16 cellular contexts compared by ENCODE assay signal in genomic region chr20:51373713-51374481, GRCh38.
DNase-seq lines count a peak whose midpoint lies in the region; ATAC-seq and TF ChIP-seq lines count a peak whose summit lies in the region.
"Had no signal": no experiment of that assay in that cellular context is flagged by ENCODE, and none has a peak within 500 bp of the region (broad histone marks: within the 10 kb centered on the region; RNA-seq: fewer than 3 reads in every experiment).

No MANE protein-coding gene starts in this region.

- H3K9me3 Mint-ChIP-seq in mesothelial cell of epicardium = no peaks in the 10 kb centered on the region
- H3K9me3 Mint-ChIP-seq in progenitor cell of endocrine pancreas (ENCODE audit: low read depth) = no peaks in the 10 kb centered on the region
- no peaks in the 10 kb centered on the region for H3K9me3 Mint-ChIP-seq in activated CD8-positive, alpha-beta memory T cell treated with anti-CD3 and anti-CD28 coated beads, Interleukin-2, amount 10 ng/mL, durations not matched to agents 7 days and 5 days (ENCODE audit: low read depth)
- H3K9me3 Mint-ChIP-seq: stimulated activated naive B cell treated with anti-CD40 and anti-IgM and Interleukin-4, amounts not matched to agents 10 μg/mL and 1 μg/mL and 100 μg/mL, for 72 hours had no signal

- H3K4me3 ChIP-seq in adrenal gland = no peak overlapping the region
- H3K4me3 ChIP-seq in gastroesophageal sphincter = no peak overlapping the region
- H3K4me3 ChIP-seq: prostate gland had no signal

- CTCF ChIA-PET in activated CD8-positive, alpha-beta memory T cell treated with anti-CD3 and anti-CD28 coated beads, Interleukin-2, amount 10 ng/mL, durations not matched to agents 7 days and 5 days (lab: Charles Lee) = interaction anchor here (1.5 to 3.7 kb wide), 4 partner anchors 12 to 592 kb away, joined by 4 to 46 read pairs (median 14); no protein-coding TSS in a partner anchor

- H3K27ac ChIP-seq in adrenal gland (no peak overlapping the region), gastroesophageal sphincter (no peak overlapping the region)
- H3K27ac ChIP-seq: prostate gland had no signal

- TF ChIP-seq CTCF in adrenal gland (IDR thresholded peaks at IDR 0.05) = no peak
- no peak for TF ChIP-seq CTCF in gastroesophageal sphincter (IDR thresholded peaks at IDR 0.05)
- TF ChIP-seq CTCF in mesothelial cell of epicardium (IDR thresholded peaks at IDR 0.05; ENCODE audit: unreplicated experiment) = no peak
- TF ChIP-seq CTCF in progenitor cell of endocrine pancreas (IDR thresholded peaks at IDR 0.05; ENCODE audit: unreplicated experiment) = no peak

- H3K9me3 ChIP-seq in adrenal gland (replicated peaks in 1 of 3) (no peaks in the 10 kb centered on the region), gastroesophageal sphincter (no peaks in the 10 kb centered on the region)
- H3K9me3 ChIP-seq: prostate gland had no signal

- H3K27me3 Mint-ChIP-seq in mesothelial cell of epicardium (ENCODE audit: low read depth) (no peaks in the 10 kb centered on the region), progenitor cell of endocrine pancreas (peaks cover 4% of the 10 kb centered on the region)
- no peaks in the 10 kb centered on the region for H3K27me3 Mint-ChIP-seq in activated CD8-positive, alpha-beta memory T cell treated with anti-CD3 and anti-CD28 coated beads, Interleukin-2, amount 10 ng/mL, durations not matched to agents 7 days and 5 days

- H3K36me3 ChIP-seq in adrenal gland (replicated peaks in 1 of 2) = no peaks in the 10 kb centered on the region
- no peaks in the 10 kb centered on the region for H3K36me3 ChIP-seq in gastroesophageal sphincter
- H3K36me3 ChIP-seq: prostate gland had no signal

- TF ChIP-seq POLR2A in adrenal gland (IDR thresholded peaks at IDR 0.05) (no peak), gastroesophageal sphincter (IDR thresholded peaks at IDR 0.05) (no peak)

- H3K36me3 Mint-ChIP-seq in mesothelial cell of epicardium (no peaks in the 10 kb centered on the region), progenitor cell of endocrine pancreas (ENCODE audit: insufficient read depth) (no peaks in the 10 kb centered on the region)
- peaks cover 4% of the 10 kb centered on the region for H3K36me3 Mint-ChIP-seq in activated CD8-positive, alpha-beta memory T cell treated with anti-CD3 and anti-CD28 coated beads, Interleukin-2, amount 10 ng/mL, durations not matched to agents 7 days and 5 days

- H3K4me3 Mint-ChIP-seq in mesothelial cell of epicardium (no peak overlapping the region), progenitor cell of endocrine pancreas (ENCODE audit: low read depth) (no peak overlapping the region)
- H3K4me3 Mint-ChIP-seq in activated CD8-positive, alpha-beta memory T cell treated with anti-CD3 and anti-CD28 coated beads, Interleukin-2, amount 10 ng/mL, durations not matched to agents 7 days and 5 days = no peak overlapping the region
- H3K4me3 Mint-ChIP-seq: stimulated activated naive B cell treated with anti-CD40 and anti-IgM and Interleukin-4, amounts not matched to agents 10 μg/mL and 1 μg/mL and 100 μg/mL, for 72 hours had no signal

- 55 to 66% (median 62%) methylated on average over 11 to 12 of the region's 12 CpGs for WGBS in adrenal gland, 4 donors
- WGBS in gastroesophageal sphincter (ENCODE audit: low coverage in 1 of 2), 2 donors = 49 to 63% methylated on average over 4 to 8 of the region's 12 CpGs

- H3K27ac Mint-ChIP-seq in mesothelial cell of epicardium (peak overlapping the region; percentile 27), progenitor cell of endocrine pancreas (no peak overlapping the region)
- no peak overlapping the region for H3K27ac Mint-ChIP-seq in activated CD8-positive, alpha-beta memory T cell treated with anti-CD3 and anti-CD28 coated beads, Interleukin-2, amount 10 ng/mL, durations not matched to agents 7 days and 5 days

- H3K27me3 ChIP-seq in adrenal gland (no peaks in the 10 kb centered on the region), gastroesophageal sphincter (no peaks in the 10 kb centered on the region)

- H3K4me1 Mint-ChIP-seq in mesothelial cell of epicardium (peaks cover 19% of the 10 kb centered on the region), progenitor cell of endocrine pancreas (ENCODE audit: low read depth) (peaks cover 18% of the 10 kb centered on the region)
- H3K4me1 Mint-ChIP-seq in activated CD8-positive, alpha-beta memory T cell treated with anti-CD3 and anti-CD28 coated beads, Interleukin-2, amount 10 ng/mL, durations not matched to agents 7 days and 5 days = peaks cover 20% of the 10 kb centered on the region

- no peaks in the 10 kb centered on the region for H3K4me1 ChIP-seq in adrenal gland (replicated peaks in 1 of 2)
- peaks cover 0 to 9% (median 0%) of the 10 kb centered on the region in 3 donors for H3K4me1 ChIP-seq in gastroesophageal sphincter
- H3K4me1 ChIP-seq: prostate gland had no signal

- intact Hi-C loops in adrenal gland (cut with DNase I) = loop anchor here (5.0 kb wide), 1 partner anchor 223 kb away; no protein-coding TSS in a partner anchor

- ATAC-seq in gastroesophageal sphincter = peak; percentile 50
- ATAC-seq in activated CD8-positive, alpha-beta memory T cell treated with anti-CD3 and anti-CD28 coated beads, Interleukin-2, amount 10 ng/mL, durations not matched to agents 7 days and 5 days = no peak
- no peak for ATAC-seq in HG02763 (IDR thresholded peaks at IDR 0.05; ENCODE audit: unreplicated experiment)
- ATAC-seq: stimulated activated naive B cell treated with anti-CD40 and anti-IgM and Interleukin-4, amounts not matched to agents 10 μg/mL and 1 μg/mL and 100 μg/mL, for 72 hours had no signal

- TF ChIP-seq EP300 in gastroesophageal sphincter (IDR thresholded peaks at IDR 0.05) = no peak

- DNase-seq in HUDEP-2 (lab: John Stamatoyannopoulos, UW; ENCODE audit: unreplicated experiment in 76 of 76) (peak in 75 of 76 experiments; percentile 33 to 86 (median 68)), adrenal gland (peak in 4 of 7 donors; percentile 22 to 63 (median 28)), mesothelial cell of epicardium (ENCODE audit: low spot score in 2 of 2, unreplicated experiment in 2 of 2) (no peak), NCI-H1436 (lab: John Stamatoyannopoulos, UW) (no peak), progenitor cell of endocrine pancreas (ENCODE audit: low spot score, unreplicated experiment) (no peak)
- DNase-seq in activated CD8-positive, alpha-beta memory T cell treated with anti-CD3 and anti-CD28 coated beads, Interleukin-2, amount 10 ng/mL, durations not matched to agents 7 days and 5 days = no peak
- DNase-seq: activated naive CD4-positive, alpha-beta T cell treated with Interleukin-2 at 50 U/mL for 16 hours; AML-193; NCI-H1436 treated with DMSO at 0.1 percent for 48 hours; NCI-H510A treated with DMSO at 0.1 percent for 48 hours; stimulated activated CD4-positive, alpha-beta T cell treated with anti-CD3 and anti-CD28 coated beads, Interleukin-4, amount 100 ng/mL, for 1 hour; stimulated activated naive B cell treated with anti-CD40 and anti-IgM and Interleukin-4, amounts not matched to agents 10 μg/mL and 1 μg/mL and 100 μg/mL, for 72 hours; T1000 had no signal

Comparison
In these comparisons a context has a peak if more than half of its experiments do, and no peak if none do; other contexts are left out.
1. DNase-seq: peak in HUDEP-2 (75 of 76) and adrenal gland (4 of 7); none in mesothelial cell of epicardium (0 of 2), NCI-H1436 (single experiment), progenitor cell of endocrine pancreas (single experiment) and activated CD8-positive, alpha-beta memory T cell treated with anti-CD3 and anti-CD28 coated beads, Interleukin-2, amount 10 ng/mL, durations not matched to agents 7 days and 5 days (single experiment).